ENCODE assay signal across 6 cellular contexts in the genomic region with DNA sequence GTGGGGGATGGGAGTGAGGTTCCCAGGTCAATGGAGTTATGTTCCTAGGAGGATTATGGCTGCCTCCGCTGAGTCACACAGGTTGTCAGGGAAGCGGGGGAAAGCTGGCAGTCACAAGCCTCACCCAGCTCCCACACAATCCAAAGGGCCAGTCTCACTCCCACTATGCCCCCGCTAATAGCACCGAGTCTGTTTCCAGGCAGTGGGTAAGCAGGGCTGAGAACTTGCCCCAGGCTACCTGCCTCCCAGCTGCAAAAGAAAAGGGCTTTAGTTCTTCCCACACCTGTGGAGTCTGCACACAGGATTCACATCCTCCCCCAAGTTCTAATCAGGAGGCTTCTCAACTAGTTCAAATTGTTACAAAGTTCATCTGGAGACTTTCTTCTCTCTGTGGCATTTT. TPM values are rescaled to one million over a fixed set of nuclear protein-coding genes. Genes with fewer than 3 reads are reported as not detected.
DNase-seq lines count a peak whose midpoint lies in the region; ATAC-seq, FAIRE-seq and TF ChIP-seq lines count a peak whose summit lies in the region.
"Not testable (repeated sequence)": the region's sequence is repeated elsewhere in the genome, so short reads cannot be mapped to it uniquely, and the experiment has no call there.

No MANE protein-coding gene starts in this region.

- peaks cover 16% of the 10 kb centered on the region; the same call in 1 of the 2 replicates for H3K9me2 ChIP-seq in GM23338 (ENCODE audit: insufficient read depth)
- H3K9me2 ChIP-seq in PC-3 (replicated peaks; ENCODE audit: low read length), result not testable (repeated sequence)

- TF ChIP-seq POLR2A in K562 (conservative IDR thresholded peaks at IDR 0.05), result not testable (repeated sequence)

- H3K9me3 Mint-ChIP-seq in GM23338, result not testable (repeated sequence)

- H3K36me3 Mint-ChIP-seq in GM23338 (ENCODE audit: low read depth), result not testable (repeated sequence)

- not testable (repeated sequence) for TF ChIP-seq CTCF in GM23338 (conservative IDR thresholded peaks at IDR 0.05; ENCODE audit: low read depth in 2 of 2); PC-3 (conservative IDR thresholded peaks at IDR 0.05; ENCODE audit: low read depth, low read length); WERI-Rb-1 (IDR thresholded peaks at IDR 0.05; ENCODE audit: low read depth, low read length); K562 (IDR thresholded peaks at IDR 0.05 in 2 of 3, conservative IDR thresholded peaks at IDR 0.05 in 1 of 3; ENCODE audit: insufficient read depth in 2 of 3, low read depth in 1 of 3, low read length in 3 of 3); retinal pigment epithelial cell (conservative IDR thresholded peaks at IDR 0.05; ENCODE audit: low read depth, low read length)

- POLR2A ChIA-PET in PC-3 (lab: Charles Lee; ENCODE audit: unreplicated experiment), result not testable (repeated sequence)
- POLR2A ChIA-PET in K562 (lab: Yijun Ruan, JAX), result interaction anchor here (0.6 to 1.6 kb wide), 5 partner anchors 9 to 729 kb away, joined by 3 to 4 read pairs (median 3); partner anchors contain the start of gene ZNF691

- not testable (repeated sequence) for TF ChIP-seq RAD21 in K562 (CRISPR knock-in tag; conservative IDR thresholded peaks at IDR 0.05 in 1 of 2, IDR thresholded peaks at IDR 0.05 in 1 of 2)

- intact Hi-C loops in PC-3 (cut with micrococcal nuclease), result not testable (repeated sequence)
- intact Hi-C loops in K562 (cut with micrococcal nuclease), result loop anchor here (10.0 kb wide), 1 partner anchor 325 kb away; no protein-coding TSS in a partner anchor

- H3K9me1 ChIP-seq in K562 (ENCODE audit: control insufficient read depth, insufficient read depth, low read length), result not testable (repeated sequence)

- TF ChIP-seq EP300 in K562 (IDR thresholded peaks at IDR 0.05; ENCODE audit: low read length), result not testable (repeated sequence)

- not testable (repeated sequence) for H3K27ac ChIP-seq in GM23338 (ENCODE audit: low read depth); PC-3 (ENCODE audit: low read length); WERI-Rb-1; K562 (ENCODE audit: extremely low read depth, low read depth, low read length)

- not testable (repeated sequence) for H3K4me1 Mint-ChIP-seq in GM23338

- H3K4me3 Mint-ChIP-seq in GM23338, result not testable (repeated sequence)

- in situ Hi-C loops in K562 (cut with MboI), result loop anchor here (10.0 kb wide), 1 partner anchor 515 kb away; no protein-coding TSS in a partner anchor

- 10% methylated on average over 4 of the region's 4 CpGs for WGBS in K562 (ENCODE audit: insufficient coverage, low coverage, missing lambda C conversion rate)

- BruUV-seq in PC-3 (replicated peaks; lab: Mats Ljungman, UMichigan); K562 (replicated peaks; lab: Mats Ljungman, UMichigan): not testable (repeated sequence)

- H3K4me1 ChIP-seq in GM23338 (ENCODE audit: insufficient read depth); PC-3 (ENCODE audit: insufficient read depth, low read length); K562 (replicated peaks in 1 of 2; ENCODE audit: control insufficient read depth in 2 of 2, insufficient read depth in 2 of 2, low read length in 2 of 2): not testable (repeated sequence)

- not testable (repeated sequence) for H3K79me2 ChIP-seq in GM23338 (replicated peaks; ENCODE audit: insufficient read depth); PC-3 (ENCODE audit: low read length); K562 (ENCODE audit: control insufficient read depth, insufficient read depth, low read length)

- not testable (repeated sequence) for DNase-seq in GM23338 (ENCODE audit: low spot score); K562 (ENCODE audit: extremely low read depth in 1 of 4, low spot score in 3 of 4)
- DNase-seq in HT1080 (ENCODE audit: low read depth), result peak; percentile 35
- peak; percentile 7 for DNase-seq in PC-3
- DNase-seq in WERI-Rb-1, result peak; percentile 24
- DNase-seq in retinal pigment epithelial cell (ENCODE audit: low read depth), result peak; percentile 15

- not testable (repeated sequence) for H3K4me2 ChIP-seq in GM23338; PC-3 (ENCODE audit: low read length); K562 (ENCODE audit: insufficient read depth, low read length)

- H3K9ac ChIP-seq in PC-3 (ENCODE audit: low read length); K562 (ENCODE audit: insufficient read depth in 1 of 2, low read depth in 2 of 2, low read length in 2 of 2): not testable (repeated sequence)

- not testable (repeated sequence) for FAIRE-seq in K562 (lab: Jason Lieb, UNC)

- H3K27me3 Mint-ChIP-seq in GM23338 (ENCODE audit: insufficient read depth, low read depth, poor library complexity), result not testable (repeated sequence)

- not testable (repeated sequence) for H3K4me3 ChIP-seq in GM23338; PC-3 (ENCODE audit: low read length); WERI-Rb-1 (ENCODE audit: low read depth, low read length); K562; retinal pigment epithelial cell (ENCODE audit: low read length)

- H3K27ac Mint-ChIP-seq in GM23338, result not testable (repeated sequence)

- not testable (repeated sequence) for H3F3A ChIP-seq in GM23338 (replicated peaks; ENCODE audit: low read depth); PC-3 (ENCODE audit: low read length, unreplicated experiment)

- ATAC-seq in GM23338, PC-3, K562: not testable (repeated sequence)

- H3K36me3 ChIP-seq in GM23338 (ENCODE audit: insufficient read depth); PC-3 (ENCODE audit: low read depth, low read length); WERI-Rb-1; K562 (ENCODE audit: control insufficient read depth, insufficient read depth, low read length): not testable (repeated sequence)

- H4K20me1 ChIP-seq in GM23338 (replicated peaks; ENCODE audit: insufficient read depth); PC-3 (ENCODE audit: low read length); K562 (replicated peaks; ENCODE audit: control insufficient read depth, insufficient read depth, low read length): not testable (repeated sequence)

- H3K27me3 ChIP-seq in GM23338 (ENCODE audit: insufficient read depth); PC-3 (ENCODE audit: low read length); WERI-Rb-1 (ENCODE audit: insufficient read depth, low read depth, severe bottlenecking); K562 (ENCODE audit: control insufficient read depth in 2 of 2, insufficient read depth in 2 of 2, low read length in 2 of 2): not testable (repeated sequence)

- CTCF ChIA-PET in PC-3 (lab: Charles Lee); K562 (lab: Yijun Ruan, JAX; ENCODE audit: low intra/inter-chr PET ratio): not testable (repeated sequence)

- 0 out of 2 replicates have a peak overlapping the region, but pooled peaks have one; percentile 59 for H2AFZ ChIP-seq in GM23338
- H2AFZ ChIP-seq in PC-3 (ENCODE audit: low read length); K562 (ENCODE audit: low read depth, low read length): not testable (repeated sequence)

- not testable (repeated sequence) for H3K9me3 ChIP-seq in PC-3 (ENCODE audit: low read length); K562 (replicated peaks; ENCODE audit: control insufficient read depth, insufficient read depth, low read depth, low read length)
- H3K9me3 ChIP-seq in WERI-Rb-1 (ENCODE audit: severe bottlenecking), result peaks cover 28% of the 10 kb centered on the region

RNA-seq across cellular contexts. Expression of gene ZNF691, which starts 53.5 kb away (rescaled TPM):
- total RNA-seq in GM23338 (2014; rRNA removed; shearing (Covaris generic)), result 26.4 and 27.7 TPM in 2 replicates
- polyA plus RNA-seq in GM23338 (2016; fragmentation: Nextera tagmentation; extraction: Ambion mirVana) (21.3 and 22.0 TPM in 2 replicates), K562 (2011; rRNA removed) (11.6 and 11.9 TPM in 2 replicates), K562 (2014; fragmentation: Illumina TruSeq; extraction: Trizol) (19.0 and 21.6 TPM in 2 replicates), K562 (2014; fragmentation: Nextera tagmentation; extraction: Ambion mirVana) (10 to 100 TPM; 20.0 to 30.4 TPM), K562 (2014; rRNA removed) (10.7 and 14.0 TPM in 2 replicates)
- 10.6 and 12.0 TPM in 2 replicates for total RNA-seq in HT1080 (2014; rRNA removed; shearing (Covaris generic))
- 8.3 and 10.5 TPM in 2 replicates for polyA plus RNA-seq in HT1080 (2015; cell fraction: cytosol; rRNA removed)
- polyA plus RNA-seq in HT1080 (2015; cell fraction: nucleus; rRNA removed), result 20.0 and 24.5 TPM in 2 replicates
- total RNA-seq in PC-3 (2014; rRNA removed) (4.3 and 7.4 TPM in 2 replicates), K562 (2014; rRNA removed) (14.8 and 17.4 TPM in 2 replicates), K562 (2014; rRNA removed; fragmentation: Illumina TruSeq; extraction: Trizol) (10.8 and 11.8 TPM in 2 replicates), K562 (2015; rRNA removed; fragmentation: Illumina TruSeq; extraction: Trizol) (9.2 and 10.7 TPM in 2 replicates), K562 (2021) (11.7 and 15.2 TPM in 2 replicates)
- 18.1 and 22.3 TPM in 2 replicates for total RNA-seq in K562 (2011; cell fraction: chromatin; rRNA removed; ENCODE audit: low replicate concordance)
- 12.2 and 16.0 TPM in 2 replicates for total RNA-seq in K562 (2011; cell fraction: nucleolus; rRNA removed)
- 13.1 and 18.3 TPM in 2 replicates for total RNA-seq in K562 (2011; cell fraction: nucleoplasm; rRNA removed)
- polyA plus RNA-seq in K562 (2011; cell fraction: cytosol; rRNA removed), result 11.9 and 13.0 TPM in 2 replicates
- polyA plus RNA-seq in K562 (2011; cell fraction: nucleus; rRNA removed), result 30.8 and 50.7 TPM in 2 replicates
- polyA plus RNA-seq in K562 (2012), result 12.4 and 15.2 TPM in 2 replicates
- polyA minus RNA-seq in K562 (2011; rRNA and poly(A)+ RNA removed), result 6.7 and 7.1 TPM in 2 replicates
- 2.5 and 3.7 TPM in 2 replicates for polyA minus RNA-seq in K562 (2011; cell fraction: cytosol; rRNA and poly(A)+ RNA removed)
- polyA minus RNA-seq in K562 (2011; cell fraction: nucleus; rRNA and poly(A)+ RNA removed), result 11.0 and 16.6 TPM in 2 replicates

RNA-seq across cellular contexts. Expression of gene SLC2A1, which starts 58.7 kb away (rescaled TPM):
- 305 and 479 TPM in 2 replicates for total RNA-seq in GM23338 (2014; rRNA removed; shearing (Covaris generic))
- polyA plus RNA-seq in GM23338 (2016; fragmentation: Nextera tagmentation; extraction: Ambion mirVana), result 63.9 and 66.1 TPM in 2 replicates
- total RNA-seq in HT1080 (2014; rRNA removed; shearing (Covaris generic)), result 166 and 204 TPM in 2 replicates
- 199 and 260 TPM in 2 replicates for polyA plus RNA-seq in HT1080 (2015; cell fraction: cytosol; rRNA removed)
- polyA plus RNA-seq in HT1080 (2015; cell fraction: nucleus; rRNA removed), result 463 and 503 TPM in 2 replicates
- 245 and 264 TPM in 2 replicates for total RNA-seq in PC-3 (2014; rRNA removed)
- 278 and 566 TPM in 2 replicates for total RNA-seq in K562 (2011; cell fraction: chromatin; rRNA removed; ENCODE audit: low replicate concordance)
- total RNA-seq in K562 (2011; cell fraction: nucleolus; rRNA removed), result 420 and 508 TPM in 2 replicates
- total RNA-seq in K562 (2011; cell fraction: nucleoplasm; rRNA removed), result 435 and 495 TPM in 2 replicates
- 93.1 and 145 TPM in 2 replicates for total RNA-seq in K562 (2014; rRNA removed)
- total RNA-seq in K562 (2014; rRNA removed; fragmentation: Illumina TruSeq; extraction: Trizol), result 39.4 and 42.8 TPM in 2 replicates
- total RNA-seq in K562 (2015; rRNA removed; fragmentation: Illumina TruSeq; extraction: Trizol), result 34.9 and 37.4 TPM in 2 replicates
- total RNA-seq in K562 (2021), result 141 and 153 TPM in 2 replicates
- polyA plus RNA-seq in K562 (2011; rRNA removed), result 53.4 and 142 TPM in 2 replicates
- 95.7 and 144 TPM in 2 replicates for polyA plus RNA-seq in K562 (2011; cell fraction: cytosol; rRNA removed)
- 174 and 230 TPM in 2 replicates for polyA plus RNA-seq in K562 (2011; cell fraction: nucleus; rRNA removed)
- polyA plus RNA-seq in K562 (2012), result 54.8 and 81.2 TPM in 2 replicates
- polyA plus RNA-seq in K562 (2014; fragmentation: Illumina TruSeq; extraction: Trizol), result 73.4 and 73.6 TPM in 2 replicates
- 10 to 100 TPM; 12.6 to 22.9 TPM for polyA plus RNA-seq in K562 (2014; fragmentation: Nextera tagmentation; extraction: Ambion mirVana)
- polyA plus RNA-seq in K562 (2014; rRNA removed), result 48.0 and 52.8 TPM in 2 replicates
- 56.6 and 73.8 TPM in 2 replicates for polyA minus RNA-seq in K562 (2011; rRNA and poly(A)+ RNA removed)
- polyA minus RNA-seq in K562 (2011; cell fraction: cytosol; rRNA and poly(A)+ RNA removed), result 98.1 and 111 TPM in 2 replicates
- 86.4 and 99.1 TPM in 2 replicates for polyA minus RNA-seq in K562 (2011; cell fraction: nucleus; rRNA and poly(A)+ RNA removed)
